8 cellular contexts compared by ENCODE assay signal in genomic region chr21:26846036-26846931, GRCh38. TPM values are rescaled to one million over a fixed set of nuclear protein-coding genes. Genes with fewer than 3 reads are reported as not detected.
DNase-seq lines count a peak whose midpoint lies in the region; ATAC-seq, FAIRE-seq and TF ChIP-seq lines count a peak whose summit lies in the region.

No MANE protein-coding gene starts in this region.

- ATAC-seq in HG03108 (IDR thresholded peaks at IDR 0.05; ENCODE audit: unreplicated experiment) = no peak

- H3K27me3 ChIP-seq in bronchial epithelial cell (ENCODE audit: control insufficient read depth, insufficient read depth, low read length) = no peaks in the 10 kb centered on the region

- peaks cover 4% of the 10 kb centered on the region for H3K36me3 ChIP-seq in bronchial epithelial cell (ENCODE audit: control insufficient read depth, insufficient read depth, low read length)

- FAIRE-seq in G401.6 (lab: Jason Lieb, UNC) (peak; percentile 96), bronchial epithelial cell (lab: Jason Lieb, UNC) (no peak)

- TF ChIP-seq CTCF in bronchial epithelial cell (IDR thresholded peaks at IDR 0.05; ENCODE audit: insufficient read depth, low read length, severe bottlenecking) = peak; percentile 36

- no peaks in the 10 kb centered on the region for H3K9me3 ChIP-seq in iPS-18c (ENCODE audit: control insufficient read depth, insufficient read depth, low read length)

- peak overlapping the region; percentile 74 for H3K4me3 ChIP-seq in bronchial epithelial cell (ENCODE audit: low read depth, low read length)
- peak overlapping the region; percentile 78 for H3K4me3 ChIP-seq in iPS-18c (ENCODE audit: insufficient read depth, low read depth, low read length)

- peak; percentile 19 for DNase-seq in NCI-H524 treated with DMSO at 0.1 percent for 48 hours (lab: John Stamatoyannopoulos, UW)
- peak; percentile 49 for DNase-seq in bronchial epithelial cell (ENCODE audit: low read depth)
- DNase-seq in renal cortical epithelial cell (ENCODE audit: low read depth) = peak; percentile 64
- DNase-seq in NCI-H2107 treated with DMSO at 0.1 percent for 48 hours (lab: John Stamatoyannopoulos, UW; ENCODE audit: unreplicated experiment) = no peak
- DNase-seq in NCI-H774 (lab: John Stamatoyannopoulos, UW) = no peak

RNA-seq across cellular contexts. Expression of gene ADAMTS1, which starts 1.1 kb away (rescaled TPM):
- total RNA-seq in bronchial epithelial cell (100 and 124 TPM in 2 replicates), renal cortical epithelial cell (130 and 216 TPM in 2 replicates)

Comparison
In these comparisons a context has a peak if more than half of its experiments do, and no peak if none do; other contexts are left out.
1. DNase-seq: peak in NCI-H524 treated with DMSO at 0.1 percent for 48 hours (single experiment), bronchial epithelial cell (single experiment) and renal cortical epithelial cell (single experiment); none in NCI-H2107 treated with DMSO at 0.1 percent for 48 hours (single experiment) and NCI-H774 (single experiment).